22 cellular contexts compared by ENCODE assay signal in the genomic region with DNA sequence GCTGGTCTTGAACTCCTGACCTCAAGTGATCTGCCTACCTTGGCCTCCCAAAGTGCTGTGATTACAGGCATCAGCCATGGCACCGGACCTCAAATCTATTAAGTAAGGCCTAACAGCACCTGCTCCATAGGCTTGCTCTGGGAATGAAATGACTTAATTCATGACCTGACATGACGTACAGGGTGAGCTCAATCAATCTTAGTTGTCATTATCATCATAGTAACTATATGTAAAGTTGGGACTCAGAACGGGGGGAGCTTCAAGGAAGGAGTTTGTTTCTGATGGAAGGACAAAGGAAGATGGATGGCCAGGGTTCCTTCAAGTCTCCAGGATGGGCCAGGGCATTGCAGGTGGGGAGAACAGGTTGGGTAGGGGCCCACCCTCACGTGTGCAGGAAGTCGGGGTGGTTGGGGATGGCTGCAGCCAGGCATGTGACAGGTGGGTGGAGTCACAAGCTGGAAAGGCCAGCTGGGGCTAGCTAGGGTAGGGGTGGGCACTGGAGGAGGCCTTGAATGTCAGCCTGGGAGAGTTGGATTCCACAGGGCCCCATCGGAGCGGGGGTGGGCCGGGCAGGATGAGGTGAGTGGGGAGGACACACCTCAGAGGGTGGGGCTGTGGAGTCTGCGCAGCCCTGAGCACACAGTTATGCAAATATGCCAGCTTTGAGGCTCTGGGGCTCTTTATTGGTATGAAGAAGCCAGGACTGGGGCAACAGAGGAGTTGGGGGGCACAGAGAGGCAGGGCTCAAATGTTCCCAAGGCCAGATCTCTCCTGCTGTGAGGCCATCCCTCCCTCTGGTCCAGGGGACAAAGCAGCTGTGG. TPM values are rescaled to one million over a fixed set of nuclear protein-coding genes. Genes with fewer than 3 reads are reported as not detected.
DNase-seq lines count a peak whose midpoint lies in the region; ATAC-seq and TF ChIP-seq lines count a peak whose summit lies in the region.
"Had no signal": no experiment of that assay in that cellular context is flagged by ENCODE, and none has a peak within 500 bp of the region (broad histone marks: within the 10 kb centered on the region; RNA-seq: fewer than 3 reads in every experiment).

No MANE protein-coding gene starts in this region.

- H3K4me1 ChIP-seq in CD4-positive, CD25-positive, alpha-beta regulatory T cell (ENCODE audit: control insufficient read depth, insufficient read depth, low read length, poor library complexity, severe bottlenecking): peaks cover 6% of the 10 kb centered on the region
- H3K4me1 ChIP-seq in OCI-LY7 (ENCODE audit: insufficient read depth, low read length, poor library complexity, severe bottlenecking): peaks cover 11% of the 10 kb centered on the region
- H3K4me1 ChIP-seq in mucosa of descending colon (ENCODE audit: low read depth): no peaks in the 10 kb centered on the region
- H3K4me1 ChIP-seq: BE2C, lower lobe of right lung had no signal

- no peak overlapping the region for H3K27ac ChIP-seq in CD4-positive, CD25-positive, alpha-beta regulatory T cell (ENCODE audit: insufficient read depth, low read length, poor library complexity, severe bottlenecking)
- H3K27ac ChIP-seq in OCI-LY7 (ENCODE audit: low read depth, low read length, poor library complexity, severe bottlenecking) (no peak overlapping the region), cingulate gyrus (ENCODE audit: low read depth, low read length) (peak overlapping the region; percentile 63)
- H3K27ac ChIP-seq: lower lobe of right lung, SK-N-MC had no signal

- H3K4me2 ChIP-seq in OCI-LY7 (ENCODE audit: low read length): peak overlapping the region; percentile 47

- peaks cover 26% of the 10 kb centered on the region for H3K36me3 ChIP-seq in CD4-positive, CD25-positive, alpha-beta regulatory T cell (ENCODE audit: control insufficient read depth, insufficient read depth, low read length)
- H3K36me3 ChIP-seq in OCI-LY7 (ENCODE audit: insufficient read depth, low read length) (no peaks in the 10 kb centered on the region), mucosa of descending colon (ENCODE audit: low read depth) (no peaks in the 10 kb centered on the region)
- H3K36me3 ChIP-seq: BE2C had no signal

- H3K9me3 ChIP-seq in CD4-positive, CD25-positive, alpha-beta regulatory T cell (ENCODE audit: control insufficient read depth in 2 of 2, low read length in 2 of 2): no peaks in the 10 kb centered on the region
- H3K9me3 ChIP-seq in OCI-LY7 (ENCODE audit: low read length): no peaks in the 10 kb centered on the region
- H3K9me3 ChIP-seq in mucosa of descending colon: no peaks in the 10 kb centered on the region
- H3K9me3 ChIP-seq: BE2C, lower lobe of right lung had no signal

- H3K9me3 Mint-ChIP-seq in CD4-positive, CD25-positive, alpha-beta regulatory T cell: peaks cover 0 to 1% (median 0%) of the 10 kb centered on the region in 7 donors
- H3K9me3 Mint-ChIP-seq: activated CD4-positive, alpha-beta T cell treated with anti-CD3 and anti-CD28 coated beads, Interleukin-2, amount 10 ng/mL, durations not matched to agents 24 days and 14 days; activated T-helper 1 cell treated with anti-CD3 and anti-CD28 coated beads, Interleukin-12 subunit alpha, Interleukin-12 subunit beta, Interleukin-2, Interleukin-4 antibody, amounts not matched to agents 30 ng/mL and 10 ng/mL and 1 ng/mL, durations not matched to agents 14 hours and 24 hours and 36 hours had no signal

- no peaks in the 10 kb centered on the region for H4K20me1 ChIP-seq in OCI-LY7 (ENCODE audit: insufficient read depth, low read length)

- H3K79me2 ChIP-seq in OCI-LY7 (ENCODE audit: insufficient read depth, low read depth, low read length): no peaks in the 10 kb centered on the region

- no peaks in the 10 kb centered on the region for H3K9me2 ChIP-seq in OCI-LY7 (ENCODE audit: insufficient read depth, low read length)

- H3K36me3 Mint-ChIP-seq in CD4-positive, CD25-positive, alpha-beta regulatory T cell: peaks cover 26% of the 10 kb centered on the region

- intact Hi-C loops in OCI-LY7 (cut with micrococcal nuclease; ENCODE audit: unreplicated experiment) (no loop called here), mucosa of descending colon (cut with DNase I, micrococcal nuclease) (no loop called here)

- peaks cover 0 to 35% (median 26%) of the 10 kb centered on the region in 4 donors for H3K4me1 Mint-ChIP-seq in CD4-positive, CD25-positive, alpha-beta regulatory T cell

- no peak overlapping the region for H2AFZ ChIP-seq in OCI-LY7 (ENCODE audit: low read length)

- BruUV-seq in OCI-LY7 (replicated peaks; lab: Mats Ljungman, UMichigan): no TSS peak

- DNase-seq in CD4-positive, CD25-positive, alpha-beta regulatory T cell: no peak
- DNase-seq in OCI-LY7 (ENCODE audit: low spot score): peak; percentile 47
- DNase-seq in mucosa of descending colon: no peak
- no peak for DNase-seq in NCI-H2227 treated with DMSO at 0.1 percent for 48 hours (lab: John Stamatoyannopoulos, UW)
- DNase-seq in NCI-H2171 (lab: John Stamatoyannopoulos, UW): no peak
- DNase-seq in stimulated activated CD4-positive, alpha-beta T cell treated with anti-CD3 and anti-CD28 coated beads, Interleukin-2, amount 100 ng/mL, for 48 hours: no peak
- DNase-seq: activated CD4-positive, alpha-beta T cell treated with anti-CD3 and anti-CD28 coated beads, Interleukin-2, amount 10 ng/mL, durations not matched to agents 24 days and 14 days; activated naive CD4-positive, alpha-beta T cell treated with anti-CD3 and anti-CD28 coated beads, Interleukin-2, amount 50 U/mL, for 16 hours; BE2C; cerebellar nuclear complex; DMS53; GOT3; Karpas-422; lower lobe of right lung; MV-4-11; NCI-H187; NCI-H774; T-helper 2 cell had no signal

- POLR2A ChIA-PET in OCI-LY7 (lab: Charles Lee): interaction anchor here (1.1 kb wide), 1 partner anchor 9 kb away, joined by 4 read pairs; no protein-coding TSS in a partner anchor

- H3K4me3 ChIP-seq in CD4-positive, CD25-positive, alpha-beta regulatory T cell (ENCODE audit: low read depth, low read length): no peak overlapping the region
- H3K4me3 ChIP-seq in OCI-LY7 (ENCODE audit: low read depth, low read length, poor library complexity, severe bottlenecking) (no peak overlapping the region), mucosa of descending colon (no peak overlapping the region)
- H3K4me3 ChIP-seq: lower lobe of right lung, SK-N-MC had no signal

- H3K27me3 ChIP-seq in CD4-positive, CD25-positive, alpha-beta regulatory T cell (ENCODE audit: control insufficient read depth, insufficient read depth, low read length): no peaks in the 10 kb centered on the region
- H3K27me3 ChIP-seq: BE2C had no signal

- no peak for ATAC-seq in CD4-positive, CD25-positive, alpha-beta regulatory T cell (ENCODE audit: low read depth in 2 of 2)
- ATAC-seq in mucosa of descending colon: peak; percentile 13
- ATAC-seq in HG03432 (IDR thresholded peaks at IDR 0.05; ENCODE audit: unreplicated experiment): no peak
- ATAC-seq: lower lobe of right lung had no signal

- CTCF ChIA-PET in OCI-LY7 (lab: Charles Lee; ENCODE audit: unreplicated experiment): no interaction called here

- no peaks in the 10 kb centered on the region for H3K27me3 Mint-ChIP-seq in CD4-positive, CD25-positive, alpha-beta regulatory T cell
- H3K27me3 Mint-ChIP-seq: activated CD4-positive, alpha-beta T cell treated with anti-CD3 and anti-CD28 coated beads, Interleukin-2, amount 10 ng/mL, durations not matched to agents 24 days and 14 days had no signal

- H3K27ac Mint-ChIP-seq in CD4-positive, CD25-positive, alpha-beta regulatory T cell: peak overlapping the region in 2 of 3 donors; percentile 14 to 27
- H3K27ac Mint-ChIP-seq: activated CD4-positive, alpha-beta T cell treated with anti-CD3 and anti-CD28 coated beads, Interleukin-2, amount 10 ng/mL, durations not matched to agents 24 days and 14 days; activated T-helper 1 cell treated with anti-CD3 and anti-CD28 coated beads, Interleukin-12 subunit alpha, Interleukin-12 subunit beta, Interleukin-2, Interleukin-4 antibody, amounts not matched to agents 30 ng/mL and 10 ng/mL and 1 ng/mL, durations not matched to agents 14 hours and 24 hours and 36 hours had no signal

- no peak overlapping the region for H3K4me3 Mint-ChIP-seq in CD4-positive, CD25-positive, alpha-beta regulatory T cell
- H3K4me3 Mint-ChIP-seq: activated CD4-positive, alpha-beta T cell treated with anti-CD3 and anti-CD28 coated beads, Interleukin-2, amount 10 ng/mL, durations not matched to agents 24 days and 14 days; activated T-helper 1 cell treated with anti-CD3 and anti-CD28 coated beads, Interleukin-12 subunit alpha, Interleukin-12 subunit beta, Interleukin-2, Interleukin-4 antibody, amounts not matched to agents 30 ng/mL and 10 ng/mL and 1 ng/mL, durations not matched to agents 14 hours and 24 hours and 36 hours had no signal

- TF ChIP-seq CTCF in OCI-LY7 (conservative IDR thresholded peaks at IDR 0.05; ENCODE audit: low read length) (no peak), mucosa of descending colon (IDR thresholded peaks at IDR 0.05) (no peak)

RNA-seq across cellular contexts. Expression of a gene that starts 9.6 kb away (rescaled TPM):
- total RNA-seq in CD4-positive, CD25-positive, alpha-beta regulatory T cell: 29.1 TPM
- 1 to 10 TPM; 5.6 to 7.5 (median 6.2) TPM for polyA plus RNA-seq in CD4-positive, CD25-positive, alpha-beta regulatory T cell
- 2.0 and 2.4 TPM in 2 replicates for total RNA-seq in OCI-LY7 (2014; rRNA removed; shearing (Covaris generic))
- total RNA-seq in OCI-LY7 (2022): 8.4 and 8.8 TPM in 2 replicates
- 1 to 10 TPM; 5.0 to 9.3 (median 5.2) TPM for total RNA-seq in mucosa of descending colon
